Comparison of ENCODE assay signal across 20 cellular contexts in the genomic region with DNA sequence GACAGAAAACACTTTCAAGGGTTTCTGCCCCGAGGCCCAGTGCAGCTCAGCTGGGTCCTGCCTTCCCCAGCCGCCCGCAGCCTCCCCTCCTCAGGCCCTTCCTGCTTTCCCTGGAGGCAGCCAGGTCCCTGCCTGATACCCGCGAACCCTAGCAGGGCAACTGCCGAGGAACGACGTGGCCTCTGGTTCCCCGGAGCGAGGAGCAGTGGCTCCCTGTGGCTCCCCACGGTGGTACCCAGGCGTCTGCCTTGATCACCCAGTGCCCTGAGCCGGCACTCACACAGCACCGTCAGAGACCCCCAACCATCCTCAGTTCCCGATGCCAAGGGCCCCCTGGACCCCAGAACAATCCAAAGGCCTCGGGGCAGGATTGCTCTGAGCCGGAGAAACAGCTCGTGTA. TPM values are rescaled to one million over a fixed set of nuclear protein-coding genes. Genes with fewer than 3 reads are reported as not detected.
A peak's percentile ranks its signal among the peaks of the same experiment; 100 is the strongest.
DNase-seq lines count a peak whose midpoint lies in the region; ATAC-seq, FAIRE-seq and TF ChIP-seq lines count a peak whose summit lies in the region.
"Had no signal": no experiment of that assay in that cellular context is flagged by ENCODE, and none has a peak within 500 bp of the region (broad histone marks: within the 10 kb centered on the region; RNA-seq: fewer than 3 reads in every experiment).

No MANE protein-coding gene starts in this region.

- H4K91ac ChIP-seq in mesenchymal stem cell (ENCODE audit: low read length) = no peak overlapping the region

- H3K36me3 ChIP-seq in right lobe of liver (no peaks in the 10 kb centered on the region), HepG2 (replicated peaks in 1 of 2; ENCODE audit: control insufficient read depth in 1 of 2, insufficient read depth in 2 of 2, low read length in 2 of 2) (no peaks in the 10 kb centered on the region), left lung (no peaks in the 10 kb centered on the region), sigmoid colon (no peaks in the 10 kb centered on the region), mesenchymal stem cell (ENCODE audit: control insufficient read depth in 1 of 2, insufficient read depth in 2 of 2, low read depth in 1 of 2, low read length in 2 of 2) (no peaks in the 10 kb centered on the region)

- in situ Hi-C loops in HepG2 (cut with HindIII; ENCODE audit: extremely low pct_ligation_motif_present, low pct_unique_long_range_greater_than_20kb) = no loop called here

- no peak overlapping the region for H3K4me3 ChIP-seq in right lobe of liver
- no peak overlapping the region for H3K4me3 ChIP-seq in HepG2 (replicated peaks in 1 of 3; ENCODE audit: insufficient read depth in 1 of 3, low read depth in 2 of 3, low read length in 3 of 3)
- no peak overlapping the region for H3K4me3 ChIP-seq in left lung
- H3K4me3 ChIP-seq in sigmoid colon = no peak overlapping the region
- H3K4me3 ChIP-seq in mesenchymal stem cell (ENCODE audit: insufficient read depth in 1 of 2, low read depth in 1 of 2, low read length in 2 of 2) = no peak overlapping the region
- H3K4me3 ChIP-seq: GM23338 had no signal

- no peaks in the 10 kb centered on the region for H3K79me2 ChIP-seq in HepG2 (ENCODE audit: insufficient read depth, low read length)

- H3K9ac ChIP-seq in HepG2 (ENCODE audit: insufficient read depth, low read depth, low read length) (no peak overlapping the region), mesenchymal stem cell (ENCODE audit: low read length) (no peak overlapping the region)
- H3K9ac ChIP-seq: KMS-11 had no signal

- H3K9me3 ChIP-seq in right lobe of liver (no peaks in the 10 kb centered on the region), HepG2 (ENCODE audit: low read length) (no peaks in the 10 kb centered on the region), left lung (no peaks in the 10 kb centered on the region), sigmoid colon (no peaks in the 10 kb centered on the region), mesenchymal stem cell (ENCODE audit: control insufficient read depth, low read length) (no peaks in the 10 kb centered on the region)

- H2BK5ac ChIP-seq in mesenchymal stem cell (ENCODE audit: low read depth, low read length, poor library complexity, severe bottlenecking) = no peak overlapping the region

- no peak overlapping the region for H3K18ac ChIP-seq in mesenchymal stem cell (ENCODE audit: low read depth in 1 of 2, low read length in 2 of 2)

- H2BK15ac ChIP-seq in mesenchymal stem cell (ENCODE audit: low read depth, poor library complexity, severe bottlenecking) = no peak overlapping the region

- no peak for TF ChIP-seq CTCF in right lobe of liver (IDR thresholded peaks at IDR 0.05)
- no peak for TF ChIP-seq CTCF in HepG2 (CRISPR knock-in tag; IDR thresholded peaks at IDR 0.05)
- no peak for TF ChIP-seq CTCF in left lung (IDR thresholded peaks at IDR 0.05)
- TF ChIP-seq CTCF in sigmoid colon (IDR thresholded peaks at IDR 0.05) = no peak

- H3K27ac ChIP-seq in right lobe of liver (no peak overlapping the region), HepG2 (ENCODE audit: extremely low read length, insufficient read depth, low read length) (no peak overlapping the region), left lung (no peak overlapping the region), sigmoid colon (no peak overlapping the region), mesenchymal stem cell (ENCODE audit: low read length, poor library complexity, severe bottlenecking) (no peak overlapping the region)
- H3K27ac ChIP-seq: KMS-11 had no signal

- H3K4me2 ChIP-seq in HepG2 (ENCODE audit: low read depth, low read length) = no peak overlapping the region
- H3K4me2 ChIP-seq in mesenchymal stem cell (ENCODE audit: low read length, poor library complexity, severe bottlenecking) = no peak overlapping the region
- H3K4me2 ChIP-seq: GM23338, KMS-11 had no signal

- TF ChIP-seq EP300 in HepG2 (IDR thresholded peaks at IDR 0.05; ENCODE audit: low read depth in 2 of 2, low read length in 2 of 2) (no peak), HepG2 (CRISPR knock-in tag; IDR thresholded peaks at IDR 0.05; ENCODE audit: borderline replicate concordance) (no peak), sigmoid colon (IDR thresholded peaks at IDR 0.05) (no peak)

- TF ChIP-seq POLR2A in right lobe of liver (IDR thresholded peaks at IDR 0.05) (no peak), HepG2 (IDR thresholded peaks at IDR 0.05; ENCODE audit: insufficient read depth in 1 of 2, low read depth in 2 of 2, low read length in 2 of 2) (no peak), sigmoid colon (IDR thresholded peaks at IDR 0.05) (no peak)

- CTCF ChIA-PET in HepG2 (lab: Yijun Ruan, JAX; ENCODE audit: low intra/inter-chr PET ratio, low total read pairs) = no interaction called here

- no peak overlapping the region for H2AK5ac ChIP-seq in mesenchymal stem cell (ENCODE audit: low read length, severe bottlenecking)

- H4K8ac ChIP-seq in mesenchymal stem cell (ENCODE audit: low read length) = no peak overlapping the region

- H2BK12ac ChIP-seq in mesenchymal stem cell (ENCODE audit: low read length in 2 of 2) = no peak overlapping the region

- DNase-seq in right lobe of liver = peak; percentile 9 to 45 (median 36)
- DNase-seq in HepG2 (ENCODE audit: low spot score) = no peak
- peak; percentile 30 to 78 for DNase-seq in left lung
- DNase-seq in sigmoid colon = peak; percentile 44
- no peak for DNase-seq in activated naive CD4-positive, alpha-beta T cell (lab: John Stamatoyannopoulos, UW)
- no peak for DNase-seq in mesenchymal stem cell
- DNase-seq: ACHN, COR-L47, GF-D8, NCI-H1048, NCI-H1436 treated with DMSO at 0.1 percent for 48 hours, NCI-H2029 treated with DMSO at 0.1 percent for 48 hours, NCI-H510A, SHP77 treated with DMSO at 0.1 percent for 48 hours had no signal

- TF ChIP-seq RAD21 in HepG2 (CRISPR knock-in tag; IDR thresholded peaks at IDR 0.05) = no peak

- WGBS in right lobe of liver (ENCODE audit: insufficient coverage, low coverage, low lambda C conversion rate, missing lambda C conversion rate) = 56% methylated on average over 5 of the region's 18 CpGs
- WGBS in HepG2 (ENCODE audit: low lambda C conversion rate) = 33% methylated on average over 8 of the region's 18 CpGs
- WGBS in sigmoid colon, 2 donors = 75 to 77% methylated on average over 18 of the region's 18 CpGs
- WGBS in mesenchymal stem cell = 82% methylated on average over 18 of the region's 18 CpGs

- H3K27me3 ChIP-seq in right lobe of liver = no peaks in the 10 kb centered on the region
- peaks cover 8 to 45% of the 10 kb centered on the region in 2 experiments; a peak in 4 of 5 replicates for H3K27me3 ChIP-seq in HepG2 (ENCODE audit: control insufficient read depth in 1 of 2, insufficient read depth in 2 of 2, low read length in 2 of 2)
- H3K27me3 ChIP-seq in left lung = peaks cover 0 to 37% of the 10 kb centered on the region in 2 donors
- peaks cover 0 to 11% (median 0%) of the 10 kb centered on the region in 3 donors for H3K27me3 ChIP-seq in sigmoid colon
- peaks cover 7 to 54% of the 10 kb centered on the region in 2 experiments for H3K27me3 ChIP-seq in mesenchymal stem cell (ENCODE audit: control insufficient read depth in 1 of 2, insufficient read depth in 1 of 2, low read length in 2 of 2)

- no peak for FAIRE-seq in HepG2 (lab: Jason Lieb, UNC)
- FAIRE-seq: GM12891, GM18507 had no signal

- H3K23ac ChIP-seq in mesenchymal stem cell (ENCODE audit: low read length in 2 of 2) = no peak overlapping the region

- no peak for ATAC-seq in right lobe of liver
- no peak for ATAC-seq in HepG2
- no peak for ATAC-seq in left lung
- no peak for ATAC-seq in HG02938 (IDR thresholded peaks at IDR 0.05; ENCODE audit: unreplicated experiment)
- ATAC-seq: GM23338 had no signal

- intact Hi-C loops in right lobe of liver (cut with DNase I) = no loop called here
- intact Hi-C loops in HepG2 (cut with micrococcal nuclease; ENCODE audit: unreplicated experiment) = no loop called here
- intact Hi-C loops in left lung (cut with DNase I) = no loop called here
- intact Hi-C loops in sigmoid colon (cut with DNase I) = no loop called here

- H2AFZ ChIP-seq in HepG2 (ENCODE audit: low read length) (no peak overlapping the region), mesenchymal stem cell (ENCODE audit: low read depth, low read length) (no peak overlapping the region)
- H2AFZ ChIP-seq: GM23338 had no signal

- H3K79me1 ChIP-seq in mesenchymal stem cell (replicated peaks; ENCODE audit: low read length, poor library complexity, severe bottlenecking) = no peaks in the 10 kb centered on the region

- no peaks in the 10 kb centered on the region for H3K4me1 ChIP-seq in right lobe of liver
- no peaks in the 10 kb centered on the region for H3K4me1 ChIP-seq in HepG2 (ENCODE audit: insufficient read depth, low read length)
- H3K4me1 ChIP-seq in left lung = no peaks in the 10 kb centered on the region
- peaks cover 0 to 7% (median 3%) of the 10 kb centered on the region in 4 donors for H3K4me1 ChIP-seq in sigmoid colon
- no peaks in the 10 kb centered on the region for H3K4me1 ChIP-seq in mesenchymal stem cell (ENCODE audit: control insufficient read depth, insufficient read depth, low read depth, low read length)

- H3K14ac ChIP-seq in mesenchymal stem cell (ENCODE audit: low read length in 2 of 2) = no peak overlapping the region

- H3K4ac ChIP-seq in mesenchymal stem cell (ENCODE audit: low read depth in 1 of 2, low read length in 2 of 2) = no peak overlapping the region

- POLR2A ChIA-PET in HepG2 (lab: Yijun Ruan, JAX) = no interaction called here

- H4K20me1 ChIP-seq in HepG2 (ENCODE audit: insufficient read depth, low read length) = no peaks in the 10 kb centered on the region

- no peak overlapping the region for H2BK120ac ChIP-seq in mesenchymal stem cell (ENCODE audit: low read depth, low read length)

- BruUV-seq in HepG2 (replicated peaks; lab: Mats Ljungman, UMichigan) = no TSS peak

RNA-seq across cellular contexts. Expression of gene CFAP46, which starts 58.3 kb away (rescaled TPM):
- total RNA-seq in right lobe of liver = under 1 TPM; 0.16 to 0.67 (median 0.32) TPM
- 0.74 and 0.84 TPM in 2 replicates for total RNA-seq in HepG2 (2016; rRNA removed; fragmentation: Illumina TruSeq; extraction: Trizol)
- not detected in 2 replicates for total RNA-seq in HepG2 (2016; cell fraction: cytosol; rRNA removed; fragmentation: Illumina TruSeq; extraction: Trizol; ENCODE audit: low read depth)
- 0.87 and 1.1 TPM in 2 replicates for total RNA-seq in HepG2 (2016; cell fraction: insoluble cytoplasmic fraction; rRNA removed; fragmentation: Illumina TruSeq; extraction: Trizol)
- total RNA-seq in HepG2 (2016; cell fraction: membrane; rRNA removed; fragmentation: Illumina TruSeq; extraction: Trizol) = 0.21 and 0.34 TPM in 2 replicates
- total RNA-seq in HepG2 (2016; cell fraction: nucleus; rRNA removed; fragmentation: Illumina TruSeq; extraction: Trizol) = 0.53 and 1.3 TPM in 2 replicates
- 0.10 and 0.24 TPM in 2 replicates for polyA plus RNA-seq in HepG2 (2011; rRNA removed)
- polyA plus RNA-seq in HepG2 (2011; cell fraction: cytosol; rRNA removed) = 0.13 and 0.19 TPM in 2 replicates
- polyA plus RNA-seq in HepG2 (2011; cell fraction: nucleus; rRNA removed) = 0.05 and 0.27 TPM in 2 replicates
- 0.12 and 0.16 TPM in 2 replicates for polyA plus RNA-seq in HepG2 (2012)
- polyA plus RNA-seq in HepG2 (2016; cell fraction: cytosol; fragmentation: Illumina TruSeq; extraction: Trizol; ENCODE audit: low read depth) = 0.18 and 0.26 TPM in 2 replicates
- 0.86 and 1.2 TPM in 2 replicates for polyA plus RNA-seq in HepG2 (2016; cell fraction: insoluble cytoplasmic fraction; fragmentation: Illumina TruSeq; extraction: Trizol; ENCODE audit: low read depth)
- polyA plus RNA-seq in HepG2 (2016; cell fraction: membrane; fragmentation: Illumina TruSeq; extraction: Trizol; ENCODE audit: low read depth) = 0.33 and 0.34 TPM in 2 replicates
- polyA plus RNA-seq in HepG2 (2016; cell fraction: nucleus; fragmentation: Illumina TruSeq; extraction: Trizol; ENCODE audit: insufficient read depth, low read depth) = 0.60 and 0.65 TPM in 2 replicates
- polyA minus RNA-seq in HepG2 (2011; rRNA and poly(A)+ RNA removed; ENCODE audit: low replicate concordance) = 0.06 TPM in 1 of 2 replicates, not detected in the other
- polyA minus RNA-seq in HepG2 (2011; cell fraction: cytosol; rRNA and poly(A)+ RNA removed) = not detected in 2 replicates
- 0.26 TPM in 1 of 2 replicates, not detected in the other for polyA minus RNA-seq in HepG2 (2011; cell fraction: nucleus; rRNA and poly(A)+ RNA removed)
- 1 to 10 TPM; 1.2 to 4.1 TPM for total RNA-seq in left lung
- total RNA-seq in sigmoid colon = 1 to 10 TPM in 1 of 4 donors, under 1 TPM in 2, not detected in 1; 0.36 to 1.7 (median 0.41) TPM
- polyA plus RNA-seq in sigmoid colon = under 1 TPM in 1 of 3 donors, not detected in 2; 0.10 TPM
- polyA plus RNA-seq in mesenchymal stem cell (2013, experiment 1 of 2) = 1.2 TPM
- 1.6 TPM for polyA plus RNA-seq in mesenchymal stem cell (2013, experiment 2 of 2)
- total RNA-seq: M059J had no signal

Comparison
In these comparisons a context has a peak if more than half of its experiments do, and no peak if none do; other contexts are left out.
1. DNase-seq: peak in right lobe of liver (3 of 3), left lung (2 of 2) and sigmoid colon (single experiment); none in HepG2 (single experiment), activated naive CD4-positive, alpha-beta T cell (0 of 4) and mesenchymal stem cell (single experiment).